1 cellular context compared by ENCODE assay signal in the genomic region with DNA sequence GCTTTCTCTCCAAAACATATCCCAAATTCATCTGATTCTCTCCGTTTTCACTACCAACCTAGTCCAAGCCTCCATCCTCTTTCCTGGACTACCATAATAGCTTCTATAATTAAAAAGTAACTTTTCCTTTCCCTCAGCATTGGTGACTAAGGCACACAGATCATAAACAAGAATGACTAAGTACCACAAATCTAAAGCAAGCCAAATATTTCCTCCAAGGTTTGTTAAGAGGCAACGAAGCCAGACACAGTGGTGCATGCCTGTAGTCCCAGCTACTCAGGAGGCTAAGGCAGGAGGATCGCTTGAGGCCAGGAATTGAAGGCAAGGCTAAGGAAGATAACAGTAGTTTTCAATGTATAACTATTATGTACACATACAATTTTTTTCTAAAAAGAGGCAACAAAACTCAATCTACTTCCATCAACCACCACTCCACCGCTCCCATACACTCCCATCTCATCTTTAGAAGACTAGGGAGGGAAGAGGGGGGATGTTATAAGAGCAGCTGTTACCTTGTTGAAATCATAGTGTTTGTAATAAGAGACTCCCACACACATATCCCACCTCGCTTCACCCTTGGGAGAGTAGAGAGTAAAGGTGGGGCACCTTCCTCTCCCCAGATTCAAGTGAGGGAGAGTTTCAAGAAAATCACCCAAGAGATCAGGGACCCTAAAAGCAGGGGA.
A peak's percentile ranks its signal among the peaks of the same experiment; 100 is the strongest.
TF ChIP-seq lines count a peak whose summit lies in the region.

No MANE protein-coding gene starts in this region.

TF ChIP-seq in IMR-90, 13 proteins besides CTCF, POLR2A, EP300 and RAD21:
- TF ChIP-seq CHD1 (IDR thresholded peaks at IDR 0.05; ENCODE audit: low read depth, low read length) (no peak), RCOR1 (IDR thresholded peaks at IDR 0.05; ENCODE audit: insufficient replicate concordance, low read length) (peak; percentile 97), BHLHE40 (IDR thresholded peaks at IDR 0.05; ENCODE audit: low read depth, low read length) (no peak), RFX5 (IDR thresholded peaks at IDR 0.05; ENCODE audit: low read depth, low read length) (no peak), SMC3 (IDR thresholded peaks at IDR 0.05; ENCODE audit: low read depth, low read length) (no peak), CEBPB (IDR thresholded peaks at IDR 0.05; ENCODE audit: low read depth, low read length) (no peak), MAFK (IDR thresholded peaks at IDR 0.05; ENCODE audit: low read depth, low read length) (no peak), NFE2L2 (IDR thresholded peaks at IDR 0.05; ENCODE audit: low read depth, low read length) (no peak), MAZ (IDR thresholded peaks at IDR 0.05; ENCODE audit: borderline replicate concordance, low read depth, low read length) (no peak), MXI1 (IDR thresholded peaks at IDR 0.05; ENCODE audit: borderline replicate concordance, low read depth, low read length) (no peak), FOS (IDR thresholded peaks at IDR 0.05; ENCODE audit: low read depth, low read length) (0 out of 2 replicates have a peak, but pooled peaks have one; percentile 17)
- TF ChIP-seq, protein P1, sequence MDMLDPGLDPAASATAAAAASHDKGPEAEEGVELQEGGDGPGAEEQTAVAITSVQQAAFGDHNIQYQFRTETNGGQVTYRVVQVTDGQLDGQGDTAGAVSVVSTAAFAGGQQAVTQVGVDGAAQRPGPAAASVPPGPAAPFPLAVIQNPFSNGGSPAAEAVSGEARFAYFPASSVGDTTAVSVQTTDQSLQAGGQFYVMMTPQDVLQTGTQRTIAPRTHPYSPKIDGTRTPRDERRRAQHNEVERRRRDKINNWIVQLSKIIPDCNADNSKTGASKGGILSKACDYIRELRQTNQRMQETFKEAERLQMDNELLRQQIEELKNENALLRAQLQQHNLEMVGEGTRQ (IDR thresholded peaks at IDR 0.05; ENCODE audit: low read depth, low read length) = no peak
- TF ChIP-seq, protein P2, sequence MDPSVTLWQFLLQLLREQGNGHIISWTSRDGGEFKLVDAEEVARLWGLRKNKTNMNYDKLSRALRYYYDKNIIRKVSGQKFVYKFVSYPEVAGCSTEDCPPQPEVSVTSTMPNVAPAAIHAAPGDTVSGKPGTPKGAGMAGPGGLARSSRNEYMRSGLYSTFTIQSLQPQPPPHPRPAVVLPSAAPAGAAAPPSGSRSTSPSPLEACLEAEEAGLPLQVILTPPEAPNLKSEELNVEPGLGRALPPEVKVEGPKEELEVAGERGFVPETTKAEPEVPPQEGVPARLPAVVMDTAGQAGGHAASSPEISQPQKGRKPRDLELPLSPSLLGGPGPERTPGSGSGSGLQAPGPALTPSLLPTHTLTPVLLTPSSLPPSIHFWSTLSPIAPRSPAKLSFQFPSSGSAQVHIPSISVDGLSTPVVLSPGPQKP (IDR thresholded peaks at IDR 0.05; ENCODE audit: borderline replicate concordance, low read depth, low read length) = no peak
